1 cellular context compared by ENCODE assay signal in genomic region chr9:33785914-33786313, GRCh38.
TF ChIP-seq lines count a peak whose summit lies in the region.

No MANE protein-coding gene starts in this region.

TF ChIP-seq in K562, 482 proteins besides CTCF, POLR2A, EP300 and RAD21 (continued from another document):
- TF ChIP-seq CTCFL (IDR thresholded peaks at IDR 0.05; ENCODE audit: borderline replicate concordance, insufficient read depth, low read depth, low read length, poor library complexity, severe bottlenecking) (peak; percentile 88), HDAC2 (IDR thresholded peaks at IDR 0.05) (no peak), KDM4B (IDR thresholded peaks at IDR 0.05; ENCODE audit: borderline replicate concordance in 2 of 2, low read depth in 1 of 2) (no peak), NFATC3 (IDR thresholded peaks at IDR 0.05) (no peak), GATA2 (CRISPR knock-in tag; IDR thresholded peaks at IDR 0.05) (no peak), HDAC3 (IDR thresholded peaks at IDR 0.05; ENCODE audit: borderline replicate concordance, partially characterized antibody) (no peak), RBM14 (IDR thresholded peaks at IDR 0.05; ENCODE audit: borderline replicate concordance, insufficient read depth, low read depth, low read length) (no peak), ZNF316 (IDR thresholded peaks at IDR 0.05) (peak; percentile 80), ZEB2 (IDR thresholded peaks at IDR 0.05) (no peak), ZNF764 (CRISPR knock-in tag; IDR thresholded peaks at IDR 0.05; ENCODE audit: low read depth) (no peak), MAFF (IDR thresholded peaks at IDR 0.05; ENCODE audit: low read length) (peak; percentile 53; the same call in 1 of the 2 replicates), L3MBTL2 (IDR thresholded peaks at IDR 0.05) (peak; percentile 85), SAFB2 (IDR thresholded peaks at IDR 0.05; ENCODE audit: borderline replicate concordance, low read depth, low read length, severe bottlenecking) (no peak), SMC3 (conservative IDR thresholded peaks at IDR 0.05; ENCODE audit: insufficient read depth, low read depth, low read length) (0 out of 2 replicates have a peak, but pooled peaks have one; percentile 7), E2F6 (IDR thresholded peaks at IDR 0.05; ENCODE audit: borderline replicate concordance in 1 of 2, extremely low read depth in 1 of 2, insufficient read depth in 1 of 2, insufficient read length in 1 of 2, low read depth in 1 of 2, low read length in 1 of 2, poor library complexity in 1 of 2, severe bottlenecking in 1 of 2) (peak in 1 of 2 experiments; percentile 54), MXD1 (CRISPR knock-in tag; IDR thresholded peaks at IDR 0.05; ENCODE audit: borderline replicate concordance, poor library complexity, severe bottlenecking) (no peak), ILF3 (IDR thresholded peaks at IDR 0.05; ENCODE audit: borderline replicate concordance) (no peak), MAFK (IDR thresholded peaks at IDR 0.05; ENCODE audit: low read length) (peak; percentile 57), JUNB (CRISPR knock-in tag; conservative IDR thresholded peaks at IDR 0.05) (no peak), MAFG (tag; conservative IDR thresholded peaks at IDR 0.05) (peak; percentile 75), RBM17 (IDR thresholded peaks at IDR 0.05; ENCODE audit: borderline replicate concordance, low read depth, low read length) (no peak), ZNF134 (CRISPR knock-in tag; conservative IDR thresholded peaks at IDR 0.05) (no peak), MTA3 (IDR thresholded peaks at IDR 0.05; ENCODE audit: borderline replicate concordance) (no peak), E2F5 (CRISPR knock-in tag; IDR thresholded peaks at IDR 0.05) (no peak), E2F8 (IDR thresholded peaks at IDR 0.05; ENCODE audit: low read depth, partially characterized antibody) (no peak), MGA (IDR thresholded peaks at IDR 0.05) (peak; percentile 50), C11orf30 (IDR thresholded peaks at IDR 0.05; ENCODE audit: low read depth) (peak; percentile 73), ZNF239 (CRISPR knock-in tag; IDR thresholded peaks at IDR 0.05) (no peak), JUND (IDR thresholded peaks at IDR 0.05; ENCODE audit: borderline replicate concordance, low read depth, low read length) (no peak), JUND (tag; IDR thresholded peaks at IDR 0.05; ENCODE audit: borderline replicate concordance, low read depth, low read length) (no peak), THRB (CRISPR knock-in tag; conservative IDR thresholded peaks at IDR 0.05) (no peak)
